In genomic region chr3:71724584-71725278, GRCh38 we compare ENCODE assay signal across 1 cellular context.
TF ChIP-seq lines count a peak whose summit lies in the region.

No MANE protein-coding gene starts in this region.

TF ChIP-seq in SK-N-SH, 30 proteins besides CTCF, POLR2A, EP300 and RAD21 (continued from another document):
- TF ChIP-seq EZH2phosphoT487 (IDR thresholded peaks at IDR 0.05; ENCODE audit: borderline replicate concordance, low read depth): no peak
